35 cellular contexts compared by ENCODE assay signal in the genomic region with DNA sequence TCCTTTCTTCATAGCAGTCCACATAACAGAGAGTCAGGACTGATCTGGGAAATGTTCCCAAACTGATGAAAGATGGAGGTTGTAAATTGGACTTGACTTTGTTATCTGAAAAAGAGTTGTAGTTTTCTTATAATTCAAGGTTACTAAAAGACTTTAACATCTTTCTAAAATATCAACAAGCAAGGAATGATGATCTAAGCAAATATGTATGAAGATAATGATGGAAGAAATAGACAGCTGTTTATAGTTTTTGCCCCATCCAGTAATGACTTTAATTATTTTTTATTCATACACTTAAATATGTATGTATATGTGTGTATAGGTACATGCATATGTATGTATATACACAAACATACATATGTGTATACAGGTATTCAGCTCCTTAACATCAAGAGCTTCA.
"Had no signal": no experiment of that assay in that cellular context is flagged by ENCODE, and none has a peak within 500 bp of the region (broad histone marks: within the 10 kb centered on the region; RNA-seq: fewer than 3 reads in every experiment).

No MANE protein-coding gene starts in this region.

- H3K36me3 ChIP-seq: adrenal gland, brain microvascular endothelial cell, breast epithelium had no signal

- H3K27me3 ChIP-seq: adrenal gland, body of pancreas, brain microvascular endothelial cell, breast epithelium had no signal

- H3K27me3 Mint-ChIP-seq: activated B cell treated with CpG ODN at 0.5 μM for 24 hours; activated CD4-positive, alpha-beta memory T cell treated with anti-CD3 and anti-CD28 coated beads for 36 hours; activated CD4-positive, alpha-beta T cell treated with anti-CD3 and anti-CD28 coated beads, Interleukin-2, amount 10 ng/mL, durations not matched to agents 24 days and 14 days; activated CD8-positive, alpha-beta T cell treated with anti-CD3 and anti-CD28 coated beads for 36 hours; activated naive CD8-positive, alpha-beta T cell treated with anti-CD3 and anti-CD28 coated beads for 36 hours; activated T-helper 17 cell treated with anti-CD3 and anti-CD28 coated beads, Interleukin-2, amount 50 U/mL, for 72 hours had no signal

- H3K4me1 ChIP-seq: adrenal gland, body of pancreas, breast epithelium had no signal

- H3K4me3 ChIP-seq: adrenal gland, body of pancreas, breast epithelium had no signal

- DNase-seq: activated B cell treated with CpG ODN at 0.5 μM for 24 hours; activated CD4-positive, alpha-beta memory T cell treated with anti-CD3 and anti-CD28 coated beads for 36 hours; activated CD4-positive, alpha-beta T cell treated with anti-CD3 and anti-CD28 coated beads for 4 hours; activated CD4-positive, alpha-beta T cell treated with anti-CD3 and anti-CD28 coated beads, Interleukin-2, amount 10 ng/mL, durations not matched to agents 24 days and 14 days; activated CD4-positive, alpha-beta T cell treated with anti-CD3 and anti-CD28 coated beads, Interleukin-2, amount 50 U/mL, for 1 hour; activated CD4-positive, alpha-beta T cell treated with anti-CD3 and anti-CD28 coated beads, Interleukin-2, amount 50 U/mL, for 4 hours; activated CD4-positive, CD25-positive, alpha-beta regulatory T cell treated with anti-CD3 and anti-CD28 coated beads, Interleukin-2, amount 50 U/mL, for 72 hours; activated CD8-positive, alpha-beta memory T cell treated with anti-CD3 and anti-CD28 coated beads, Interleukin-2, amount 50 U/mL, for 4 hours; activated CD8-positive, alpha-beta T cell treated with anti-CD3 and anti-CD28 coated beads for 36 hours; activated effector memory CD4-positive, alpha-beta T cell treated with anti-CD3 and anti-CD28 coated beads, Interleukin-2, amount 50 U/mL, for 16 hours; activated gamma-delta T cell treated with Interleukin-2 at 50 U/mL for 16 hours; activated naive CD4-positive, alpha-beta T cell; activated naive CD4-positive, alpha-beta T cell treated with anti-CD3 and anti-CD28 coated beads for 36 hours; activated naive CD4-positive, alpha-beta T cell treated with anti-CD3 and anti-CD28 coated beads, Interleukin-2, amount 50 U/mL, for 16 hours; activated naive CD8-positive, alpha-beta T cell treated with anti-CD3 and anti-CD28 coated beads for 36 hours; activated T-cell treated with anti-CD3 and anti-CD28 coated beads for 4 hours; activated T-cell treated with anti-CD3 and anti-CD28 coated beads, Interleukin-2, amount 50 U/mL, for 1 hour; activated T-cell treated with anti-CD3 and anti-CD28 coated beads, Interleukin-2, amount 50 U/mL, for 4 hours; activated T-cell treated with anti-CD3 and anti-CD28 coated beads, Interleukin-2, amount 50 U/mL, for 72 hours; adrenal gland; amniotic stem cell; aorta; body of pancreas; brain microvascular endothelial cell; central memory CD4-positive, alpha-beta T cell; T-helper 2 cell; T-helper 9 cell had no signal

- H3K4me1 Mint-ChIP-seq: activated B cell treated with CpG ODN at 0.5 μM for 24 hours; activated CD4-positive, alpha-beta T cell treated with anti-CD3 and anti-CD28 coated beads, Interleukin-2, amount 10 ng/mL, durations not matched to agents 24 days and 14 days; activated naive CD8-positive, alpha-beta T cell treated with anti-CD3 and anti-CD28 coated beads for 36 hours; activated T-helper 17 cell treated with anti-CD3 and anti-CD28 coated beads, Interleukin-2, amount 50 U/mL, for 72 hours had no signal

- H3K27ac Mint-ChIP-seq: activated B cell treated with CpG ODN at 0.5 μM for 24 hours; activated CD4-positive, alpha-beta memory T cell treated with anti-CD3 and anti-CD28 coated beads for 36 hours; activated CD4-positive, alpha-beta T cell treated with anti-CD3 and anti-CD28 coated beads, Interleukin-2, amount 10 ng/mL, durations not matched to agents 24 days and 14 days; activated CD8-positive, alpha-beta T cell treated with anti-CD3 and anti-CD28 coated beads for 36 hours; activated naive CD4-positive, alpha-beta T cell treated with anti-CD3 and anti-CD28 coated beads for 36 hours; activated naive CD4-positive, alpha-beta T cell treated with anti-CD3 and anti-CD28 coated beads, Interleukin-2, amount 50 U/mL, for 72 hours; activated naive CD8-positive, alpha-beta T cell treated with anti-CD3 and anti-CD28 coated beads for 36 hours; activated T-cell treated with anti-CD3 and anti-CD28 coated beads, Interleukin-2, amount 50 U/mL, for 72 hours; activated T-helper 1 cell treated with anti-CD3 and anti-CD28 coated beads, Interleukin-12 subunit alpha, Interleukin-12 subunit beta, Interleukin-2, Interleukin-4 antibody, amounts not matched to agents 30 ng/mL and 10 ng/mL and 1 ng/mL, durations not matched to agents 14 hours and 24 hours and 36 hours; activated T-helper 17 cell treated with anti-CD3 and anti-CD28 coated beads, Interleukin-2, amount 50 U/mL, for 72 hours; T-helper 1 cell treated with Interleukin-12 subunit alpha and Interleukin-12 subunit beta and Interleukin-4 antibody, amounts not matched to agents 30 μg/mL and 1 μg/mL, for 36 hours; T-helper 2 cell treated with Interferon-gamma antibody and Interleukin-4, amounts not matched to agents 5 μg/mL and 100 μg/mL, for 36 hours had no signal

- H3K9me3 ChIP-seq: adrenal gland, body of pancreas, breast epithelium had no signal

- FAIRE-seq: astrocyte had no signal

- H3K4me3 Mint-ChIP-seq: activated B cell treated with CpG ODN at 0.5 μM for 24 hours; activated CD4-positive, alpha-beta memory T cell treated with anti-CD3 and anti-CD28 coated beads for 36 hours; activated CD4-positive, alpha-beta T cell treated with anti-CD3 and anti-CD28 coated beads, Interleukin-2, amount 10 ng/mL, durations not matched to agents 24 days and 14 days; activated CD8-positive, alpha-beta T cell treated with anti-CD3 and anti-CD28 coated beads for 36 hours; activated naive CD4-positive, alpha-beta T cell treated with anti-CD3 and anti-CD28 coated beads for 36 hours; activated naive CD8-positive, alpha-beta T cell treated with anti-CD3 and anti-CD28 coated beads for 36 hours; activated T-cell treated with anti-CD3 and anti-CD28 coated beads, Interleukin-2, amount 50 U/mL, for 4 hours; activated T-cell treated with anti-CD3 and anti-CD28 coated beads, Interleukin-2, amount 50 U/mL, for 72 hours; activated T-helper 1 cell treated with anti-CD3 and anti-CD28 coated beads, Interleukin-12 subunit alpha, Interleukin-12 subunit beta, Interleukin-2, Interleukin-4 antibody, amounts not matched to agents 30 ng/mL and 10 ng/mL and 1 ng/mL, durations not matched to agents 14 hours and 24 hours and 36 hours; activated T-helper 17 cell treated with anti-CD3 and anti-CD28 coated beads, Interleukin-2, amount 50 U/mL, for 72 hours; T-helper 1 cell treated with Interleukin-12 subunit alpha and Interleukin-12 subunit beta and Interleukin-4 antibody, amounts not matched to agents 30 μg/mL and 1 μg/mL, for 36 hours; T-helper 2 cell treated with Interferon-gamma antibody and Interleukin-4, amounts not matched to agents 5 μg/mL and 100 μg/mL, for 36 hours had no signal

- H3K27ac ChIP-seq: adrenal gland, body of pancreas, brain microvascular endothelial cell, breast epithelium, VCaP had no signal

- ATAC-seq: activated CD8-positive, alpha-beta T cell treated with anti-CD3 and anti-CD28 coated beads for 36 hours; activated naive CD4-positive, alpha-beta T cell treated with anti-CD3 and anti-CD28 coated beads, Interleukin-2, amount 50 U/mL, for 72 hours; activated T-cell treated with anti-CD3 and anti-CD28 coated beads, Interleukin-2, amount 50 U/mL, for 4 hours; activated T-cell treated with anti-CD3 and anti-CD28 coated beads, Interleukin-2, amount 50 U/mL, for 72 hours; activated T-helper 17 cell treated with anti-CD3 and anti-CD28 coated beads, Interleukin-2, amount 50 U/mL, for 72 hours; body of pancreas had no signal

- H3K9me3 Mint-ChIP-seq: activated B cell treated with CpG ODN at 0.5 μM for 24 hours; activated CD4-positive, alpha-beta memory T cell treated with anti-CD3 and anti-CD28 coated beads for 36 hours; activated CD4-positive, alpha-beta T cell treated with anti-CD3 and anti-CD28 coated beads, Interleukin-2, amount 10 ng/mL, durations not matched to agents 24 days and 14 days; activated CD8-positive, alpha-beta T cell treated with anti-CD3 and anti-CD28 coated beads for 36 hours; activated naive CD4-positive, alpha-beta T cell treated with anti-CD3 and anti-CD28 coated beads for 36 hours; activated naive CD8-positive, alpha-beta T cell treated with anti-CD3 and anti-CD28 coated beads for 36 hours; activated T-helper 1 cell treated with anti-CD3 and anti-CD28 coated beads, Interleukin-12 subunit alpha, Interleukin-12 subunit beta, Interleukin-2, Interleukin-4 antibody, amounts not matched to agents 30 ng/mL and 10 ng/mL and 1 ng/mL, durations not matched to agents 14 hours and 24 hours and 36 hours; T-helper 1 cell treated with Interleukin-12 subunit alpha and Interleukin-12 subunit beta and Interleukin-4 antibody, amounts not matched to agents 30 μg/mL and 1 μg/mL, for 36 hours had no signal
